In the genomic region with DNA sequence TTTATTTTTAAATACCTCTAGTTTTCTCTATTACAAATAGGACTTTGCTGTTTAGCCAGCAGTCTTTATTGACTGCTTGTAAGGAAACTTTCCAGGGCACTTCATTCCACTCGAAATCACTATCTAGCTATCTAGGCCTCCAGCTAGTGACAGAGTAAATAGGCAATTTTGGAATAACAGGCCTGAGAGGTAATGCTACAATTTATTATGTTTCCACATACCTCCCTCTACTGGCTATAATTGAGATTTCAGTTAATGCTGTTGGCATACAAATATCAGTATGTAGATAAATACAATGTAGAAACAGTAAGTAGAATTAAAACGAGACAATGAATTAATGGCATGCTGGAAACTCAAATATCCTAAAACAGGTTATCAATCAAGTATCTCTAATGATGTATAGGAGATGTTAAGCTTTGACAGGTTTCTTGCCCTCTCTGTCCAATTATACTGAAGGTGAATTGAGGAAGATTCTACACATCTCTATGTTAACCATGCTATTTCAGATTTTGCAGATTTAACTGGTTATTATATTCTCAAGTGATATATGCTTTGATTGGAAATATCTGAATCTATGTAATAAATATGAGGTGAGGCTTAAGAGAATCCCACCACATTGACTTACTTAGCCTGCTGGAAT, we compare ENCODE assay signal across 9 cellular contexts. TPM values are rescaled to one million over a fixed set of nuclear protein-coding genes. Genes with fewer than 3 reads are reported as not detected.
DNase-seq lines count a peak whose midpoint lies in the region; ATAC-seq, FAIRE-seq and TF ChIP-seq lines count a peak whose summit lies in the region.
"Had no signal": no experiment of that assay in that cellular context is flagged by ENCODE, and none has a peak within 500 bp of the region (broad histone marks: within the 10 kb centered on the region; RNA-seq: fewer than 3 reads in every experiment).

No MANE protein-coding gene starts in this region.

- H3K27me3 ChIP-seq in small intestine (ENCODE audit: control insufficient read depth in 2 of 2, insufficient read depth in 2 of 2, low read length in 2 of 2) = no peaks in the 10 kb centered on the region

- DNase-seq in ACHN (peak; percentile 35), GM12891 (ENCODE audit: insufficient read length, low spot score) (no peak), LHCN-M2 (ENCODE audit: low read depth) (peak; percentile 38), T-helper 17 cell (no peak), germinal center (ENCODE audit: low spot score) (peak; percentile 45), small intestine (peak; percentile 42)
- no peak for DNase-seq in activated CD8-positive, alpha-beta memory T cell treated with anti-CD3 and anti-CD28 coated beads for 24 hours
- DNase-seq in activated CD4-positive, alpha-beta T cell treated with anti-CD3 and anti-CD28 coated beads for 36 hours = no peak

- H3K27me3 Mint-ChIP-seq in T-helper 17 cell = no peaks in the 10 kb centered on the region
- H3K27me3 Mint-ChIP-seq in activated CD4-positive, alpha-beta T cell treated with anti-CD3 and anti-CD28 coated beads for 36 hours = no peaks in the 10 kb centered on the region

- H3K36me3 ChIP-seq in small intestine (ENCODE audit: control insufficient read depth in 2 of 2, insufficient read depth in 2 of 2, low read length in 2 of 2) = no peaks in the 10 kb centered on the region

- H3K4me3 ChIP-seq in small intestine (ENCODE audit: low read depth in 1 of 2, low read length in 2 of 2) = no peak overlapping the region

- H3K4me1 ChIP-seq in small intestine (ENCODE audit: control insufficient read depth in 2 of 2, insufficient read depth in 1 of 2, low read depth in 1 of 2, low read length in 1 of 2) = no peaks in the 10 kb centered on the region

- no peak overlapping the region for H3K27ac Mint-ChIP-seq in T-helper 17 cell
- H3K27ac Mint-ChIP-seq in activated CD4-positive, alpha-beta T cell treated with anti-CD3 and anti-CD28 coated beads for 36 hours = no peak overlapping the region

- no peak overlapping the region for H3K4me3 Mint-ChIP-seq in T-helper 17 cell
- H3K4me3 Mint-ChIP-seq in activated CD4-positive, alpha-beta T cell treated with anti-CD3 and anti-CD28 coated beads for 36 hours = no peak overlapping the region

- CTCF ChIA-PET in activated CD4-positive, alpha-beta T cell treated with anti-CD3 and anti-CD28 coated beads for 36 hours (lab: Charles Lee) = interaction anchor here (0.5 to 2.4 kb wide), 14 partner anchors 9 to 805 kb away, joined by 3 to 19 read pairs (median 4); partner anchors contain the start of genes HEATR5A and HECTD1

- H3K27ac ChIP-seq in small intestine (ENCODE audit: low read depth in 1 of 2, low read length in 1 of 2) = no peak overlapping the region

- in situ Hi-C loops in ACHN (cut with HindIII; ENCODE audit: low pct_ligation_motif_present, low pct_unique_long_range_greater_than_20kb, low sequenced_read_pairs) = no loop called here

- H3K9me3 Mint-ChIP-seq in activated CD4-positive, alpha-beta T cell treated with anti-CD3 and anti-CD28 coated beads for 36 hours (ENCODE audit: low read depth) = no peaks in the 10 kb centered on the region

- FAIRE-seq in GM12891 (lab: Jason Lieb, UNC) (peak; percentile 41), small intestine (lab: Jason Lieb, UNC) (no peak)
- FAIRE-seq: colon had no signal

- H3K36me3 Mint-ChIP-seq in T-helper 17 cell (ENCODE audit: low read depth) = peaks cover 8% of the 10 kb centered on the region
- H3K36me3 Mint-ChIP-seq in activated CD4-positive, alpha-beta T cell treated with anti-CD3 and anti-CD28 coated beads for 36 hours (ENCODE audit: low read depth) = peaks cover 25% of the 10 kb centered on the region

- ATAC-seq in T-helper 17 cell = peak; percentile 69
- no peak for ATAC-seq in activated CD4-positive, alpha-beta T cell treated with anti-CD3 and anti-CD28 coated beads for 36 hours

- POLR2A ChIA-PET in activated CD4-positive, alpha-beta T cell treated with anti-CD3 and anti-CD28 coated beads for 36 hours (lab: Charles Lee) = no interaction called here

- WGBS in small intestine, 3 donors = 36 to 47% (median 36%) methylated on average over 2 of the region's 2 CpGs

- no peak for TF ChIP-seq POLR2A in GM12891 (IDR thresholded peaks at IDR 0.05; ENCODE audit: low read depth, low read length)

- intact Hi-C loops in activated CD4-positive, alpha-beta T cell treated with anti-CD3 and anti-CD28 coated beads for 36 hours (cut with DNase I, micrococcal nuclease) = loop anchor here in 1 of 2 experiments (5.0 kb wide), 2 partner anchors 73 to 178 kb away; no protein-coding TSS in a partner anchor

- peaks cover 4% of the 10 kb centered on the region for H3K4me1 Mint-ChIP-seq in T-helper 17 cell
- peaks cover 5% of the 10 kb centered on the region for H3K4me1 Mint-ChIP-seq in activated CD4-positive, alpha-beta T cell treated with anti-CD3 and anti-CD28 coated beads for 36 hours

- H3K9me3 ChIP-seq in T-helper 17 cell (ENCODE audit: control insufficient read depth, low read length, poor library complexity, severe bottlenecking) = no peaks in the 10 kb centered on the region
- H3K9me3 ChIP-seq in small intestine (ENCODE audit: control insufficient read depth, low read depth) = no peaks in the 10 kb centered on the region

TF ChIP-seq in GM12891, 5 proteins besides CTCF, POLR2A, EP300 and RAD21:
- TF ChIP-seq TAF1 (IDR thresholded peaks at IDR 0.05; ENCODE audit: low read depth, low read length) = no peak
- no peak for TF ChIP-seq POU2F2 (IDR thresholded peaks at IDR 0.05; ENCODE audit: low read depth, low read length)
TF ChIP-seq in GM12891: peak in this region for 0.

RNA-seq across cellular contexts. Expression of gene DTD2, which starts 7.2 kb away (rescaled TPM):
- 6.7 TPM for polyA plus RNA-seq in GM12891 (2012; ENCODE audit: low read depth, missing spikeins)
- total RNA-seq in LHCN-M2 (2014; rRNA removed) = 35.7 and 36.0 TPM in 2 replicates
- polyA plus RNA-seq in LHCN-M2 (2012) = 9.0 TPM
- total RNA-seq in T-helper 17 cell = 10 to 100 TPM; 12.9 to 14.7 TPM
- polyA plus RNA-seq in small intestine = 10 to 100 TPM in 1 of 3 donors, 1 to 10 TPM in 2; 5.4 to 16.4 (median 9.5) TPM
- total RNA-seq in activated CD4-positive, alpha-beta T cell treated with anti-CD3 and anti-CD28 coated beads for 36 hours = 10 to 100 TPM; 17.5 to 21.6 TPM

RNA-seq across cellular contexts. Expression of gene HEATR5A, which starts 29.7 kb away (rescaled TPM):
- 3.3 TPM for polyA plus RNA-seq in GM12891 (2012; ENCODE audit: low read depth, missing spikeins)
- total RNA-seq in LHCN-M2 (2014; rRNA removed) (14.2 and 16.5 TPM in 2 replicates), T-helper 17 cell (1 to 10 TPM; 7.9 to 8.3 TPM)
- polyA plus RNA-seq in LHCN-M2 (2012) = 10.8 TPM
- polyA plus RNA-seq in small intestine = 10 to 100 TPM in 1 of 3 donors, 1 to 10 TPM in 2; 8.1 to 21.2 (median 8.4) TPM
- 1 to 10 TPM; 8.5 to 9.4 TPM for total RNA-seq in activated CD4-positive, alpha-beta T cell treated with anti-CD3 and anti-CD28 coated beads for 36 hours

RNA-seq across cellular contexts. Expression of gene GPR33, which starts 37.7 kb away (rescaled TPM):
- not detected for polyA plus RNA-seq in GM12891 (2012; ENCODE audit: low read depth, missing spikeins)
- not detected in 2 replicates for total RNA-seq in LHCN-M2 (2014; rRNA removed)
- not detected for polyA plus RNA-seq in LHCN-M2 (2012)
- total RNA-seq in T-helper 17 cell = not detected
- not detected for polyA plus RNA-seq in small intestine
- not detected for total RNA-seq in activated CD4-positive, alpha-beta T cell treated with anti-CD3 and anti-CD28 coated beads for 36 hours

Comparison
In these comparisons a context has a peak if more than half of its experiments do, and no peak if none do; other contexts are left out.
1. DNase-seq: peak in ACHN (single experiment), LHCN-M2 (single experiment), germinal center (single experiment) and small intestine (single experiment); none in GM12891 (single experiment), T-helper 17 cell (0 of 3), activated CD8-positive, alpha-beta memory T cell treated with anti-CD3 and anti-CD28 coated beads for 24 hours (single experiment) and activated CD4-positive, alpha-beta T cell treated with anti-CD3 and anti-CD28 coated beads for 36 hours (single experiment).